21 cellular contexts compared by ENCODE assay signal in genomic region chr10:127578628-127579305, GRCh38. TPM values are rescaled to one million over a fixed set of nuclear protein-coding genes. Genes with fewer than 3 reads are reported as not detected.
DNase-seq lines count a peak whose midpoint lies in the region; ATAC-seq and TF ChIP-seq lines count a peak whose summit lies in the region.
"Had no signal": no experiment of that assay in that cellular context is flagged by ENCODE, and none has a peak within 500 bp of the region (broad histone marks: within the 10 kb centered on the region; RNA-seq: fewer than 3 reads in every experiment).

No MANE protein-coding gene starts in this region.

- H3K27ac Mint-ChIP-seq in chondrocyte (ENCODE audit: unreplicated experiment) = no peak overlapping the region

- H3K4me1 Mint-ChIP-seq in chondrocyte (ENCODE audit: low read depth) = peaks cover 30% of the 10 kb centered on the region

- H3K27me3 ChIP-seq in gastroesophageal sphincter = peaks cover 5% of the 10 kb centered on the region
- no peaks in the 10 kb centered on the region for H3K27me3 ChIP-seq in lung (ENCODE audit: control insufficient read depth, insufficient read depth)

- H3K36me3 ChIP-seq in gastroesophageal sphincter = no peaks in the 10 kb centered on the region
- no peaks in the 10 kb centered on the region for H3K36me3 ChIP-seq in lung (ENCODE audit: control insufficient read depth in 2 of 2, insufficient read depth in 2 of 2, low read length in 2 of 2)

- H3K4me3 ChIP-seq in gastroesophageal sphincter (no peak overlapping the region), lung (no peak overlapping the region)
- H3K4me3 ChIP-seq: GM12878 had no signal

- peaks cover 29% of the 10 kb centered on the region for H3K27me3 Mint-ChIP-seq in chondrocyte (ENCODE audit: low read depth)

- peaks cover 0 to 13% (median 0%) of the 10 kb centered on the region in 3 donors for H3K4me1 ChIP-seq in gastroesophageal sphincter
- peaks cover 5 to 8% of the 10 kb centered on the region in 2 donors for H3K4me1 ChIP-seq in lung (ENCODE audit: control insufficient read depth in 2 of 2, insufficient read depth in 2 of 2, low read length in 2 of 2)

- TF ChIP-seq EP300 in gastroesophageal sphincter (IDR thresholded peaks at IDR 0.05) = no peak

- no peak overlapping the region for H3K27ac ChIP-seq in gastroesophageal sphincter
- peak overlapping the region; percentile 8 to 59 for H3K27ac ChIP-seq in lung (ENCODE audit: low read depth in 1 of 2, low read length in 1 of 2)
- H3K27ac ChIP-seq: C4-2B had no signal

- no peak for DNase-seq in left ventricle myocardium superior
- no peak for DNase-seq in cardiac septum (ENCODE audit: low spot score)
- no peak for DNase-seq in lung (ENCODE audit: low spot score)
- DNase-seq in chondrocyte (ENCODE audit: low spot score) = no peak
- no peak for DNase-seq in HPDE6-E6E7 (ENCODE audit: extremely low spot score)
- no peak for DNase-seq in stimulated activated naive CD4-positive, alpha-beta T cell treated with Interleukin-2 at 50 U/mL for 16 hours (lab: John Stamatoyannopoulos, UW)
- DNase-seq: DMS 273 treated with DMSO at 0.1 percent for 48 hours, GDM1, GOT3, KBM-7, MV-4-11, NCI-H1417 treated with DMSO at 0.1 percent for 48 hours, NCI-H2029 treated with DMSO at 0.1 percent for 48 hours, NCI-H2171 treated with DMSO at 0.1 percent for 48 hours, NCI-H446 treated with DMSO at 0.1 percent for 48 hours, NCI-H748 treated with DMSO at 0.1 percent for 48 hours, OCI-M1 had no signal

- TF ChIP-seq POLR2A in gastroesophageal sphincter (IDR thresholded peaks at IDR 0.05) = no peak

- ATAC-seq in left ventricle myocardium superior (peak; percentile 60), gastroesophageal sphincter (peak; percentile 10), lung (ENCODE audit: insufficient read depth, low FRiP score) (no peak), GM21526 (IDR thresholded peaks at IDR 0.05; ENCODE audit: low FRiP score, unreplicated experiment) (no peak)
- ATAC-seq: GM12878 had no signal

- peaks cover 8% of the 10 kb centered on the region for H3K9me3 Mint-ChIP-seq in chondrocyte (ENCODE audit: low read depth)

- H3K4me3 Mint-ChIP-seq in chondrocyte (ENCODE audit: unreplicated experiment) = no peak overlapping the region

- peaks cover 0 to 3% (median 0%) of the 10 kb centered on the region in 3 donors for H3K9me3 ChIP-seq in gastroesophageal sphincter
- no peaks in the 10 kb centered on the region for H3K9me3 ChIP-seq in lung (ENCODE audit: control insufficient read depth in 2 of 2, insufficient read depth in 1 of 2, low read length in 1 of 2)

- WGBS in gastroesophageal sphincter (ENCODE audit: low coverage in 1 of 2), 2 donors = 57 to 74% methylated on average over 5 to 9 of the region's 13 CpGs
- 75 to 80% methylated on average over 13 of the region's 13 CpGs for WGBS in lung, 2 donors

- H3K36me3 Mint-ChIP-seq in chondrocyte (ENCODE audit: low read depth) = peaks cover 3% of the 10 kb centered on the region

- intact Hi-C loops in left ventricle myocardium superior (cut with micrococcal nuclease) (no loop called here), cardiac septum (cut with DNase I) (no loop called here)

- TF ChIP-seq CTCF in gastroesophageal sphincter (IDR thresholded peaks at IDR 0.05) = no peak
- no peak for TF ChIP-seq CTCF in lung (IDR thresholded peaks at IDR 0.05; ENCODE audit: control extremely low read depth, extremely low read depth)
- TF ChIP-seq CTCF in chondrocyte (IDR thresholded peaks at IDR 0.05) = no peak

RNA-seq across cellular contexts. Expression of gene NPS, which starts 29.7 kb away (rescaled TPM):
- total RNA-seq in left ventricle myocardium superior (not detected), cardiac septum (not detected), gastroesophageal sphincter (not detected), lung (not detected), chondrocyte (not detected in 3 replicates)
- not detected for polyA plus RNA-seq in lung
- total RNA-seq: GM12878 had no signal
- polyA plus RNA-seq: GM12878 had no signal

Comparison
In these comparisons a context has a peak if more than half of its experiments do, and no peak if none do; other contexts are left out.
1. ATAC-seq: peak in left ventricle myocardium superior (single experiment) and gastroesophageal sphincter (single experiment); none in lung (single experiment) and GM21526 (single experiment).
2. H3K27ac ChIP-seq: peak in lung (2 of 2); none in gastroesophageal sphincter (0 of 4).